10 cellular contexts compared by ENCODE assay signal in the genomic region with DNA sequence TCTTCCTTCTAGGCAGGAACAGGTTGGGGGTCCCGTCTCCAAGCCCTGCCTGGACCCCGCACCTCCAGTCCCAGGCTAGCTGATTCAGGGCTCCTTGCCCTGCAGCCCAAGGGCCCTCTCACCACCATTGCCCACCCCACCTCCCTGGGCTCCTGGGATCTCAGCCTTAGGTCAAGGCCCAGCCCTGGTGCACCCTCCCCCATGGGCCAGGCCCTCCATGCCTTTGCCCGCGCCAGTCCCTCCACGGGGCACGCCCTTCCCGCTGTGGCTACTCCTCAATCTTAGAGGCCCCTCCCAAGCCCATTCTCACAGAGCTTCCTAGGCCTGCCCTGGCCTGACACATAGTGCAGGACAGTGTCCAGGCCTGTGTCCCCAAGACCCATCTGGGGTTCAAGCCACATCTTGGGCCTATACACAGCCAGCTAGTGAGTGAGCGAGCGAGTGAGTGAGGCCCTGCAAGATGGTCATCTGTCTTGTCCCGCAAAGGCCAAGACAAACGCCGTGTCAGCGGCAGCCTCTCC. TPM values are rescaled to one million over a fixed set of nuclear protein-coding genes. Genes with fewer than 3 reads are reported as not detected.
DNase-seq lines count a peak whose midpoint lies in the region; ATAC-seq and TF ChIP-seq lines count a peak whose summit lies in the region.
"Had no signal": no experiment of that assay in that cellular context is flagged by ENCODE, and none has a peak within 500 bp of the region (broad histone marks: within the 10 kb centered on the region; RNA-seq: fewer than 3 reads in every experiment).

No MANE protein-coding gene starts in this region.

- no peak overlapping the region for H3K23ac ChIP-seq in mesenchymal stem cell (ENCODE audit: low read length in 2 of 2)

- TF ChIP-seq CTCF in activated B cell treated with CpG ODN at 0.5 μM for 24 hours (IDR thresholded peaks at IDR 0.05): no peak

- H2BK12ac ChIP-seq in mesenchymal stem cell (ENCODE audit: low read length in 2 of 2): peak overlapping the region in 1 of 2 experiments; percentile 43

- H3K4me3 ChIP-seq in mesenchymal stem cell (ENCODE audit: insufficient read depth in 1 of 2, low read depth in 1 of 2, low read length in 2 of 2) (no peak overlapping the region), stomach smooth muscle (ENCODE audit: low read length in 2 of 2) (peak overlapping the region in 1 of 2 donors; percentile 71)

- H3K79me1 ChIP-seq in mesenchymal stem cell (replicated peaks; ENCODE audit: low read length, poor library complexity, severe bottlenecking): no peaks in the 10 kb centered on the region

- H3K9me3 Mint-ChIP-seq in activated naive CD4-positive, alpha-beta T cell treated with anti-CD3 and anti-CD28 coated beads, Interleukin-2, amount 50 U/mL, for 24 hours: no peaks in the 10 kb centered on the region
- H3K9me3 Mint-ChIP-seq in activated naive CD4-positive, alpha-beta T cell treated with anti-CD3 and anti-CD28 coated beads, Interleukin-2, amount 10 ng/mL, durations not matched to agents 7 days and 5 days: no peaks in the 10 kb centered on the region
- H3K9me3 Mint-ChIP-seq in activated B cell treated with CpG ODN at 0.5 μM for 24 hours: no peaks in the 10 kb centered on the region

- peaks cover 4% of the 10 kb centered on the region for H3K4me1 Mint-ChIP-seq in activated naive CD4-positive, alpha-beta T cell treated with anti-CD3 and anti-CD28 coated beads, Interleukin-2, amount 50 U/mL, for 24 hours
- peaks cover 4% of the 10 kb centered on the region for H3K4me1 Mint-ChIP-seq in activated naive CD4-positive, alpha-beta T cell treated with anti-CD3 and anti-CD28 coated beads, Interleukin-2, amount 10 ng/mL, durations not matched to agents 7 days and 5 days
- peaks cover 3% of the 10 kb centered on the region for H3K4me1 Mint-ChIP-seq in activated B cell treated with CpG ODN at 0.5 μM for 24 hours

- no peak overlapping the region for H2AK5ac ChIP-seq in mesenchymal stem cell (ENCODE audit: low read length, severe bottlenecking)

- peak overlapping the region; percentile 96 for H4K8ac ChIP-seq in mesenchymal stem cell (ENCODE audit: low read length)

- no peak overlapping the region for H2BK15ac ChIP-seq in mesenchymal stem cell (ENCODE audit: low read depth, poor library complexity, severe bottlenecking)

- H3K27ac Mint-ChIP-seq in activated naive CD4-positive, alpha-beta T cell treated with anti-CD3 and anti-CD28 coated beads, Interleukin-2, amount 50 U/mL, for 24 hours: no peak overlapping the region
- H3K27ac Mint-ChIP-seq in activated naive CD4-positive, alpha-beta T cell treated with anti-CD3 and anti-CD28 coated beads, Interleukin-2, amount 10 ng/mL, durations not matched to agents 7 days and 5 days: no peak overlapping the region
- no peak overlapping the region for H3K27ac Mint-ChIP-seq in activated B cell treated with CpG ODN at 0.5 μM for 24 hours
- H3K27ac Mint-ChIP-seq: neural progenitor cell had no signal

- H3K27ac ChIP-seq in mesenchymal stem cell (ENCODE audit: low read length, poor library complexity, severe bottlenecking) (no peak overlapping the region), stomach smooth muscle (ENCODE audit: low read length) (no peak overlapping the region)
- H3K27ac ChIP-seq: neural progenitor cell had no signal

- peak overlapping the region; percentile 75 for H3K9ac ChIP-seq in mesenchymal stem cell (ENCODE audit: low read length)
- peak overlapping the region; percentile 29 to 44 for H3K9ac ChIP-seq in stomach smooth muscle (ENCODE audit: low read length in 2 of 2)
- H3K9ac ChIP-seq: neural progenitor cell had no signal

- H3K4ac ChIP-seq in mesenchymal stem cell (ENCODE audit: low read depth in 1 of 2, low read length in 2 of 2): peak overlapping the region in 1 of 2 experiments; percentile 28

- no peak overlapping the region for H3K4me2 ChIP-seq in mesenchymal stem cell (ENCODE audit: low read length, poor library complexity, severe bottlenecking)

- CTCF ChIA-PET in activated naive CD4-positive, alpha-beta T cell treated with anti-CD3 and anti-CD28 coated beads, Interleukin-2, amount 10 ng/mL, durations not matched to agents 7 days and 5 days (lab: Charles Lee): interaction anchor here (0.6 to 4.7 kb wide), 43 partner anchors 10 to 347 kb away, joined by 3 to 103 read pairs (median 4); partner anchors contain the start of gene TBX1
- CTCF ChIA-PET in activated B cell treated with CpG ODN at 0.5 μM for 24 hours (lab: Charles Lee): interaction anchor here (0.6 to 6.3 kb wide), 27 partner anchors 11 to 780 kb away, joined by 3 to 144 read pairs (median 3); partner anchors contain the start of genes COMT and TXNRD2

- H3K36me3 Mint-ChIP-seq in activated naive CD4-positive, alpha-beta T cell treated with anti-CD3 and anti-CD28 coated beads, Interleukin-2, amount 50 U/mL, for 24 hours: no peaks in the 10 kb centered on the region
- H3K36me3 Mint-ChIP-seq in activated naive CD4-positive, alpha-beta T cell treated with anti-CD3 and anti-CD28 coated beads, Interleukin-2, amount 10 ng/mL, durations not matched to agents 7 days and 5 days: no peaks in the 10 kb centered on the region
- no peaks in the 10 kb centered on the region for H3K36me3 Mint-ChIP-seq in activated B cell treated with CpG ODN at 0.5 μM for 24 hours (ENCODE audit: low read depth)

- 69% methylated on average over 13 of the region's 13 CpGs for WGBS in mesenchymal stem cell

- peak; percentile 6 for ATAC-seq in activated B cell treated with CpG ODN at 0.5 μM for 24 hours (ENCODE audit: low read depth)
- no peak for ATAC-seq in HG02678 (IDR thresholded peaks at IDR 0.05; ENCODE audit: unreplicated experiment)
- ATAC-seq in HG02973 (IDR thresholded peaks at IDR 0.05; ENCODE audit: unreplicated experiment): no peak
- no peak for ATAC-seq in HG02623 (IDR thresholded peaks at IDR 0.05; ENCODE audit: unreplicated experiment)

- no peak for DNase-seq in activated naive CD4-positive, alpha-beta T cell treated with anti-CD3 and anti-CD28 coated beads, Interleukin-2, amount 10 ng/mL, durations not matched to agents 7 days and 5 days
- DNase-seq in activated B cell treated with CpG ODN at 0.5 μM for 24 hours (no peak), mesenchymal stem cell (no peak)

- H2BK5ac ChIP-seq in mesenchymal stem cell (ENCODE audit: low read depth, low read length, poor library complexity, severe bottlenecking): no peak overlapping the region

- peak overlapping the region; percentile 59 for H4K91ac ChIP-seq in mesenchymal stem cell (ENCODE audit: low read length)

- H2BK120ac ChIP-seq in mesenchymal stem cell (ENCODE audit: low read depth, low read length): no peak overlapping the region

- intact Hi-C loops in activated B cell treated with CpG ODN at 0.5 μM for 24 hours (cut with micrococcal nuclease): loop anchor here (1.0 to 2.0 kb wide), 3 partner anchors 180 to 283 kb away; no protein-coding TSS in a partner anchor

- H3K18ac ChIP-seq in mesenchymal stem cell (ENCODE audit: low read depth in 1 of 2, low read length in 2 of 2): peak overlapping the region; percentile 40 to 58

- POLR2A ChIA-PET in activated B cell treated with CpG ODN at 0.5 μM for 24 hours (lab: Charles Lee): interaction anchor here (0.8 to 1.3 kb wide), 2 partner anchors 26 to 180 kb away, joined by 3 to 8 read pairs; no protein-coding TSS in a partner anchor

- H3K27me3 ChIP-seq in mesenchymal stem cell (ENCODE audit: control insufficient read depth in 1 of 2, insufficient read depth in 1 of 2, low read length in 2 of 2): peaks cover 13 to 46% of the 10 kb centered on the region in 2 experiments
- peaks cover 0 to 6% of the 10 kb centered on the region in 2 donors for H3K27me3 ChIP-seq in stomach smooth muscle (ENCODE audit: control insufficient read depth in 1 of 2, insufficient read depth in 2 of 2, low read length in 2 of 2)

- H3K9me3 ChIP-seq in mesenchymal stem cell (ENCODE audit: control insufficient read depth, low read length): no peaks in the 10 kb centered on the region
- H3K9me3 ChIP-seq in stomach smooth muscle (ENCODE audit: control insufficient read depth in 2 of 2, low read length in 2 of 2): no peaks in the 10 kb centered on the region

- no peaks in the 10 kb centered on the region for H3K36me3 ChIP-seq in mesenchymal stem cell (ENCODE audit: control insufficient read depth in 1 of 2, insufficient read depth in 2 of 2, low read depth in 1 of 2, low read length in 2 of 2)
- no peaks in the 10 kb centered on the region for H3K36me3 ChIP-seq in stomach smooth muscle (ENCODE audit: control insufficient read depth in 2 of 2, insufficient read depth in 2 of 2, low read length in 2 of 2)
- H3K36me3 ChIP-seq: neural progenitor cell had no signal

- H3K27me3 Mint-ChIP-seq in activated naive CD4-positive, alpha-beta T cell treated with anti-CD3 and anti-CD28 coated beads, Interleukin-2, amount 50 U/mL, for 24 hours: peaks cover 4% of the 10 kb centered on the region
- peaks cover 63% of the 10 kb centered on the region for H3K27me3 Mint-ChIP-seq in activated naive CD4-positive, alpha-beta T cell treated with anti-CD3 and anti-CD28 coated beads, Interleukin-2, amount 10 ng/mL, durations not matched to agents 7 days and 5 days
- peaks cover 6% of the 10 kb centered on the region for H3K27me3 Mint-ChIP-seq in activated B cell treated with CpG ODN at 0.5 μM for 24 hours

- peak overlapping the region; percentile 85 for H3K4me3 Mint-ChIP-seq in activated naive CD4-positive, alpha-beta T cell treated with anti-CD3 and anti-CD28 coated beads, Interleukin-2, amount 50 U/mL, for 24 hours
- no peak overlapping the region for H3K4me3 Mint-ChIP-seq in activated naive CD4-positive, alpha-beta T cell treated with anti-CD3 and anti-CD28 coated beads, Interleukin-2, amount 10 ng/mL, durations not matched to agents 7 days and 5 days
- H3K4me3 Mint-ChIP-seq in activated B cell treated with CpG ODN at 0.5 μM for 24 hours: no peak overlapping the region

- peak overlapping the region; percentile 43 for H2AFZ ChIP-seq in mesenchymal stem cell (ENCODE audit: low read depth, low read length)

- H3K4me1 ChIP-seq in mesenchymal stem cell (ENCODE audit: control insufficient read depth, insufficient read depth, low read depth, low read length) (peaks cover 7% of the 10 kb centered on the region), stomach smooth muscle (ENCODE audit: control insufficient read depth, insufficient read depth, low read length) (peaks cover 8% of the 10 kb centered on the region)
- H3K4me1 ChIP-seq: neural progenitor cell had no signal

- H3K14ac ChIP-seq in mesenchymal stem cell (ENCODE audit: low read length in 2 of 2): no peak overlapping the region

RNA-seq across cellular contexts. Expression of gene GP1BB, which starts 6.9 kb away (rescaled TPM):
- total RNA-seq in activated B cell treated with CpG ODN at 0.5 μM for 24 hours: not detected in 2 replicates
- polyA plus RNA-seq in mesenchymal stem cell (2013, experiment 1 of 2): 1.0 TPM
- 1.2 TPM for polyA plus RNA-seq in mesenchymal stem cell (2013, experiment 2 of 2)

RNA-seq across cellular contexts. Expression of gene SEPTIN5, which starts 15.9 kb away (rescaled TPM):
- not detected in 2 replicates for total RNA-seq in activated B cell treated with CpG ODN at 0.5 μM for 24 hours
- polyA plus RNA-seq in mesenchymal stem cell (2013, experiment 1 of 2): 5.7 TPM
- polyA plus RNA-seq in mesenchymal stem cell (2013, experiment 2 of 2): 6.2 TPM

RNA-seq across cellular contexts. Expression of gene TBX1, which starts 30.4 kb away (rescaled TPM):
- total RNA-seq in activated B cell treated with CpG ODN at 0.5 μM for 24 hours: not detected in 2 replicates
- polyA plus RNA-seq in mesenchymal stem cell (2013, experiment 1 of 2): 2.4 TPM
- 2.5 TPM for polyA plus RNA-seq in mesenchymal stem cell (2013, experiment 2 of 2)
- total RNA-seq: epithelial cell of proximal tubule had no signal
